ENCODE assay signal across 31 cellular contexts in the genomic region with DNA sequence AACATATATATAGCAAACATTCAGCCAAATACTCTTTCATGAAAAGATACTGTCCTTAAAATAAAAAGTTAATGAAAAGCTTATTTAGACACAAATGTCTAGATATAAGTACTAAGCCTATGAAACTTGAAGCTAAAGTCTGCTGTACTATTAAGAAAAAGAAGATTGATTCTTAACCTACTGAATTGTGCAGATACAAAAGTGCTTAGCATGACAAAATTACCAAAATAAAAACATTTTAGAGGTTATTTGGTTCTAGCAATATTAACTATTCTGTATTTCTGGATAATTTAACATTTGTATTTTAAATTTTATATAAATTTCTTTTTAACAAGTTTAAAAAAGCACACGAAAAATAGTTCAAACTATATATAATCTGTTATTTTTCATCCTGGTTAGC.
"Had no signal": no experiment of that assay in that cellular context is flagged by ENCODE, and none has a peak within 500 bp of the region (broad histone marks: within the 10 kb centered on the region; RNA-seq: fewer than 3 reads in every experiment).

No MANE protein-coding gene starts in this region.

- H3K9me3 ChIP-seq: esophagus muscularis mucosa, gastrocnemius medialis, heart left ventricle had no signal

- FAIRE-seq: astrocyte, bronchial epithelial cell had no signal

- DNase-seq: activated CD4-positive, alpha-beta memory T cell treated with anti-CD3 and anti-CD28 coated beads for 36 hours; activated CD4-positive, alpha-beta T cell treated with anti-CD3 and anti-CD28 coated beads for 36 hours; activated CD4-positive, alpha-beta T cell treated with anti-CD3 and anti-CD28 coated beads, Interleukin-2, amount 10 ng/mL, durations not matched to agents 24 days and 14 days; activated CD4-positive, CD25-positive, alpha-beta regulatory T cell; activated CD4-positive, CD25-positive, alpha-beta regulatory T cell treated with anti-CD3 and anti-CD28 coated beads, Interleukin-2, amount 50 U/mL, for 72 hours; activated CD8-positive, alpha-beta memory T cell treated with anti-CD3 and anti-CD28 coated beads, Interleukin-2, amount 10 ng/mL, durations not matched to agents 7 days and 5 days; activated CD8-positive, alpha-beta memory T cell treated with anti-CD3 and anti-CD28 coated beads, Interleukin-2, amount 50 U/mL, for 4 hours; activated CD8-positive, alpha-beta T cell treated with anti-CD3 and anti-CD28 coated beads, Interleukin-2, amount 10 ng/mL, durations not matched to agents 7 days and 5 days; activated gamma-delta T cell treated with Interleukin-2 at 50 U/mL for 16 hours; activated naive CD4-positive, alpha-beta T cell treated with anti-CD3 and anti-CD28 coated beads, Interleukin-2, amount 50 U/mL, for 16 hours; activated naive CD4-positive, alpha-beta T cell treated with Interleukin-2 at 50 U/mL for 16 hours; activated T-cell treated with anti-CD3 and anti-CD28 coated beads, Interleukin-2, amount 50 U/mL, for 1 hour; activated T-cell treated with anti-CD3 and anti-CD28 coated beads, Interleukin-2, amount 50 U/mL, for 48 hours; amniotic stem cell; anterior cingulate cortex; brain microvascular endothelial cell; dermis blood vessel endothelial cell; effector CD4-positive, alpha-beta T cell; effector memory CD8-positive, alpha-beta T cell; erythroblast; foreskin keratinocyte; gastrocnemius medialis; glutamatergic neuron; heart left ventricle; T-helper 1 cell; T-helper 17 cell; T1000 had no signal

- H3K27ac ChIP-seq: brain microvascular endothelial cell, coronary artery, esophagus muscularis mucosa, foreskin keratinocyte, gastrocnemius medialis, heart left ventricle had no signal

- H3K4me3 ChIP-seq: coronary artery, esophagus muscularis mucosa, gastrocnemius medialis, heart left ventricle had no signal

- H3K4me1 ChIP-seq: foreskin keratinocyte had no signal
